In the genomic region with DNA sequence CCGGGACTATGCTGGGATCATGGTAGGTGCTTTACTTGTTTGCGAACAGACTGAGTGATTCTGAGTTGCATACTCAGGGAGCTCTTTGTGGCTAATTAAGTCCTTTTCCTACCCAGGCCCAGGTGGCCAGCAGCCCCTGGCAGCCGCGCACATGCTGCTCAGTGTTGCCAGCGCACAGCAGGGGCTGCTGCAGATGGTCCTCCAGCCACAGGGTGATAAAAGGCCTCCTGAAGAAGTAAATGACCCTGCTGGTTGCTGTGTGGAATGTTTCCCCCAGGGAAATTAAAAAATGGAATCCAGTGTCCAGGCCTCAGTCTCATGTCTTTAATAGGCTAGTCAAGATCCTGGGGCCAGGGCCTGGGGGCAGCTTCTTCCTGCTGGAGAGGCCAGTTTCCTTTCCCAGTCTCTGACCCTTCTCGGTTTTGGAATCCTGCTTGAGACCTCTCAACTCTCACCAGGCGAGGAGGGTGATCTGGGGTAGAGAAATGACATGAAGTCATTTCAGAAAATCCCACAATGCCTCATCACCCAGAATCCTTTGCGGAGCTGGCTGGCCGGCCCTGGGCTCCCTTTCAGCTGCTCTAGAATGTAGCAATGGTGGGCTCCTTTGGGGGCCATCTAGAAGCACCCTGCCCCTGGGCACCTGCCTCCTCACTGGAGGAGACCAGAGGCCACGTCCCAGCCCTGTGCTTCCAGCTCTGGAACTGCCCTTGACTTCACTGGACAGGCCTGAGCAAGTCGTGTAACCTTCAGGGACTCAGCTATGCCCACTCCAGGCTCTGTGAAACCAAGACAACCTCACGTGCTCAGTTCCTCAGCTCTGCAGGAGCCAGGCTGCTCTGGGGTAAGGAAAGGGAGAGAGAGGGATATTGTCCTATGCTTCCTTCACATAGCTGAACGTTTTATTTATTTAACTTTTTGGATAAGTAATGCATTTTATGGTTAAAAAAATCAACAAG, we compare ENCODE assay signal across 11 cellular contexts.
DNase-seq lines count a peak whose midpoint lies in the region.
"Had no signal": no experiment of that assay in that cellular context is flagged by ENCODE, and none has a peak within 500 bp of the region (broad histone marks: within the 10 kb centered on the region; RNA-seq: fewer than 3 reads in every experiment).

No MANE protein-coding gene starts in this region.

- peak overlapping the region; percentile 89 for H3K18ac ChIP-seq in trophoblast cell (ENCODE audit: low read length)

- peaks cover 11% of the 10 kb centered on the region for H3K79me2 ChIP-seq in trophoblast cell (ENCODE audit: control insufficient read depth, insufficient read depth, low read length, poor library complexity)

- H3K4me3 ChIP-seq in trophoblast cell (ENCODE audit: low read depth, low read length), result no peak overlapping the region

- peak overlapping the region; percentile 93 for H4K91ac ChIP-seq in trophoblast cell (ENCODE audit: low read depth, low read length)

- H4K8ac ChIP-seq in trophoblast cell (ENCODE audit: low read depth, low read length), result peak overlapping the region; percentile 46

- H3K9me3 ChIP-seq in trophoblast cell (ENCODE audit: insufficient read depth, low read depth, low read length), result no peaks in the 10 kb centered on the region

- H3K4me2 ChIP-seq in trophoblast cell (ENCODE audit: low read length), result no peak overlapping the region

- peak overlapping the region; percentile 77 for H2BK5ac ChIP-seq in trophoblast cell (ENCODE audit: low read depth, low read length, poor library complexity)

- H3K27me3 ChIP-seq in trophoblast cell (ENCODE audit: insufficient read depth, low read length), result no peaks in the 10 kb centered on the region

- no CpG with 5 or more reads among the region's 13 CpGs for WGBS in trophoblast cell (ENCODE audit: extremely low coverage, insufficient coverage, insufficient read length)

- no peaks in the 10 kb centered on the region for H3K36me3 ChIP-seq in trophoblast cell (ENCODE audit: control insufficient read depth in 1 of 2, insufficient read depth in 2 of 2, low read length in 2 of 2)

- peak overlapping the region; percentile 22 for H4K12ac ChIP-seq in trophoblast cell (ENCODE audit: low read depth, low read length)

- peak overlapping the region; percentile 87 for H3K14ac ChIP-seq in trophoblast cell (ENCODE audit: low read length)

- peak overlapping the region; percentile 77 for H2BK120ac ChIP-seq in trophoblast cell (ENCODE audit: insufficient read depth, low read length, poor library complexity)

- H3K23ac ChIP-seq in trophoblast cell (ENCODE audit: low read length), result no peak overlapping the region

- H2AK5ac ChIP-seq in trophoblast cell (ENCODE audit: low read length), result peak overlapping the region; percentile 98

- no peak overlapping the region for H3K9ac ChIP-seq in trophoblast cell (ENCODE audit: low read length)

- H3K4ac ChIP-seq in trophoblast cell (ENCODE audit: low read depth, low read length), result no peak overlapping the region

- H2BK12ac ChIP-seq in trophoblast cell (ENCODE audit: low read length), result peak overlapping the region; percentile 88

- peak; percentile 90 for DNase-seq in DMS79 treated with DMSO at 0.1 percent for 48 hours (lab: John Stamatoyannopoulos, UW)
- peak; percentile 56 for DNase-seq in NCI-H2081 treated with DMSO at 0.1 percent for 48 hours (lab: John Stamatoyannopoulos, UW)
- peak in 4 of 61 donors; percentile 6 to 84 (median 20) for DNase-seq in caudate nucleus (lab: John Stamatoyannopoulos, UW)
- DNase-seq in trophoblast cell, result peak; percentile 30 to 51
- no peak for DNase-seq in NCI-H226
- DNase-seq in HT-29 (ENCODE audit: low spot score), result no peak
- DNase-seq in AG20443 (ENCODE audit: low spot score), result no peak
- no peak for DNase-seq in ureter (ENCODE audit: low spot score)
- DNase-seq: activated B cell treated with CpG ODN at 0.5 μM for 24 hours, activated gamma-delta T cell treated with Interleukin-2 at 50 U/mL for 16 hours, DMS53 had no signal

- peak overlapping the region; percentile 30 for H2AFZ ChIP-seq in trophoblast cell (ENCODE audit: insufficient read depth, low read length, poor library complexity)

- H3K27ac ChIP-seq in caudate nucleus (ENCODE audit: low read depth, low read length) (peak overlapping the region; percentile 63), trophoblast cell (ENCODE audit: low read depth, low read length) (peak overlapping the region; percentile 63)

- peaks cover 30 to 31% of the 10 kb centered on the region in 2 experiments for H3K4me1 ChIP-seq in trophoblast cell (ENCODE audit: control insufficient read depth in 1 of 2, insufficient read depth in 2 of 2, low read length in 2 of 2)

- peaks cover 29% of the 10 kb centered on the region for H3K79me1 ChIP-seq in trophoblast cell (ENCODE audit: low read length)

Comparison
In these comparisons a context has a peak if more than half of its experiments do, and no peak if none do; other contexts are left out.
1. DNase-seq: peak in DMS79 treated with DMSO at 0.1 percent for 48 hours (single experiment), NCI-H2081 treated with DMSO at 0.1 percent for 48 hours (single experiment) and trophoblast cell (2 of 2); none in NCI-H226 (single experiment), HT-29 (single experiment), AG20443 (single experiment) and ureter (single experiment).